ENCODE assay signal across 1 cellular context in genomic region chr7:120079022-120079421, GRCh38.
TF ChIP-seq lines count a peak whose summit lies in the region.

No MANE protein-coding gene starts in this region.

TF ChIP-seq in GM23338, 12 proteins besides CTCF, POLR2A, EP300 and RAD21 (continued from another document):
- TF ChIP-seq ZNF462 (CRISPR knock-in tag; IDR thresholded peaks at IDR 0.05) (no peak), ZNF114 (CRISPR knock-in tag; IDR thresholded peaks at IDR 0.05) (no peak), EZH2phosphoT487 (IDR thresholded peaks at IDR 0.05; ENCODE audit: unreplicated experiment) (no peak), CREB1 (CRISPR knock-in tag; IDR thresholded peaks at IDR 0.05; ENCODE audit: low read depth) (no peak), POLR2AphosphoS5 (IDR thresholded peaks at IDR 0.05; ENCODE audit: low read depth) (no peak), JUNB (IDR thresholded peaks at IDR 0.05; ENCODE audit: unreplicated experiment) (no peak)
TF ChIP-seq in GM23338: peak in this region for 0.
